ENCODE assay signal across 8 cellular contexts in the genomic region with DNA sequence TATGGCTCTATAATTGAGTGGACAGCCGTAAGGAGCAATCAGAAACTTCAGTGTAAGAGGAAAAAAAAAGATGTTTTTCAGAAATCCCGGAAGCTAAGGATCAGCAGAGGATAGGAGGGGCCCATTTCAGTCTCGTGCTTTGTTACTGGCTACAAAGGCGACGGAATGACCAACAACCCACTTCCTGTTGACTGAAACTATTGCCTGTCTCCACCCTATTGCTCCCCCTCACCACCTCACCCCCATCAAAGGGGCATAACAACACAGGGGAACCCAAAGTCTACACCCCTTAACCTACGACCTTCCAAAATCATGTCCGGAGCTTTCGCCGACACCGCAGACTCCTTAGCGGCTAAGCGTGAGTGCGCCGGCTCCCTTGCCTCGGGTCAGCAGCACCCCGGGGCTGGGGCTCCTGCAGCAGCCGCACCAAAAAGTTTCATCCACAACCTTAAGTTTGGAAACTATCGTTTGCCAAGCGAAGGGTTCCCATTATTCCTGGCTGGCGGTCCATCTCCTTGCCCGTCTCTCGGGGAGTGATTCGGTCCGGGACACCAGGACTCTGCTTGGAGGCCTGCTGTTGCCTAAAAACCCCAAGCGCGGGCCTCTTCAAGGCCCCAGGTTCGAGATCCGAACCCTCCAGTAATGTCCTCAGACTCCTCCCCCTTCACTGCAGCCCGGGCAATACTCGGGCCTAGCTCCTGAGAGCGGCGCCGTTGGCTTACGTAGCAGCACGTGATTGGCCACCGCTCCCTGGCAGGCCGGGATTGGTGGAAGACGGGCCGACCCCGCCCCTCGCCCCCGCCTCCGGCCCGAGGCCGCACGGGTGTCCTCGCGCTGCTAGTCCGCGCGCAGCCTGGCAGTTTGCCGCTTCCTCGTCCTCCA. TPM values are rescaled to one million over a fixed set of nuclear protein-coding genes. Genes with fewer than 3 reads are reported as not detected.
DNase-seq lines count a peak whose midpoint lies in the region; ATAC-seq and TF ChIP-seq lines count a peak whose summit lies in the region.

A gene (plus strand): TSS at position 840 of the 882 bp plus-strand sequence. CDS start 53 bp downstream, outside the sequence.

- H3K36me3 Mint-ChIP-seq in endothelial cell (ENCODE audit: low read depth, unreplicated experiment) (peaks cover 7% of the 10 kb centered on the region), mesothelial cell of epicardium (no peaks in the 10 kb centered on the region)

- peak within 1 kb of the TSS; percentile 91 for H3K27ac ChIP-seq in OCI-LY3 (ENCODE audit: low read length)

- H3K27me3 Mint-ChIP-seq in endothelial cell (ENCODE audit: unreplicated experiment) (peaks cover 11% of the 10 kb centered on the region), mesothelial cell of epicardium (ENCODE audit: low read depth) (no peaks in the 10 kb centered on the region)

- peaks cover 64% of the 10 kb centered on the region for H3K79me2 ChIP-seq in OCI-LY3 (ENCODE audit: low read length)

- H3K4me1 Mint-ChIP-seq in endothelial cell (ENCODE audit: unreplicated experiment) (peaks cover 61% of the 10 kb centered on the region), mesothelial cell of epicardium (peaks cover 34% of the 10 kb centered on the region)

- no peaks in the 10 kb centered on the region for H3K9me3 Mint-ChIP-seq in endothelial cell (ENCODE audit: unreplicated experiment)
- no peaks in the 10 kb centered on the region for H3K9me3 Mint-ChIP-seq in mesothelial cell of epicardium

- TF ChIP-seq CTCF in OCI-LY3 (IDR thresholded peaks at IDR 0.05; ENCODE audit: low read depth, low read length): no peak
- no peak for TF ChIP-seq CTCF in endothelial cell (IDR thresholded peaks at IDR 0.05; ENCODE audit: unreplicated experiment)
- no peak for TF ChIP-seq CTCF in mesothelial cell of epicardium (IDR thresholded peaks at IDR 0.05; ENCODE audit: unreplicated experiment)

- peak within 1 kb of the TSS; percentile 100 for H3K4me3 Mint-ChIP-seq in endothelial cell (ENCODE audit: unreplicated experiment)
- peak within 1 kb of the TSS; percentile 91 for H3K4me3 Mint-ChIP-seq in mesothelial cell of epicardium

- peak; percentile 76 for ATAC-seq in GM21515 (IDR thresholded peaks at IDR 0.05; ENCODE audit: unreplicated experiment)

- peak within 1 kb of the TSS; percentile 95 for H3K4me3 ChIP-seq in OCI-LY3 (ENCODE audit: low read length)

- H3K27me3 ChIP-seq in OCI-LY3 (ENCODE audit: low read depth, low read length): no peaks in the 10 kb centered on the region

- peak within 1 kb of the TSS; percentile 97 for H3K4me2 ChIP-seq in OCI-LY3 (ENCODE audit: low read length)

- H3K9ac ChIP-seq in OCI-LY3 (ENCODE audit: low read length): peak within 1 kb of the TSS; percentile 100

- peaks cover 35% of the 10 kb centered on the region for H4K20me1 ChIP-seq in OCI-LY3 (ENCODE audit: insufficient read depth, low read length)

- H3K36me3 ChIP-seq in OCI-LY3 (replicated peaks; ENCODE audit: low read depth, low read length): peaks cover under 1% of the 10 kb centered on the region

- H3K27ac Mint-ChIP-seq in endothelial cell (ENCODE audit: unreplicated experiment) (peak within 1 kb of the TSS; percentile 99), mesothelial cell of epicardium (peak within 1 kb of the TSS; percentile 99)

- no peaks in the 10 kb centered on the region for H3K9me3 ChIP-seq in OCI-LY3 (ENCODE audit: insufficient read depth, low read length)

- H2AFZ ChIP-seq in OCI-LY3 (ENCODE audit: low read depth, low read length): peak within 1 kb of the TSS; percentile 88

- H3K4me1 ChIP-seq in OCI-LY3 (ENCODE audit: low read length): peaks cover 38% of the 10 kb centered on the region

- DNase-seq in D341Med (ENCODE audit: low spot score) (peak; percentile 99), HuH-7 (ENCODE audit: low spot score) (peak; percentile 79), endothelial cell (ENCODE audit: low spot score) (peak; percentile 99), mesothelial cell of epicardium (ENCODE audit: low spot score in 2 of 2, unreplicated experiment in 2 of 2) (peak; percentile 98 to 100)
- DNase-seq in activated CD8-positive, alpha-beta memory T cell treated with anti-CD3 and anti-CD28 coated beads, Interleukin-2, amount 50 U/mL, for 48 hours: peak; percentile 99
- DNase-seq in stimulated activated CD8-positive, alpha-beta memory T cell treated with anti-CD3 and anti-CD28 coated beads, Interleukin-15, amount 100 ng/mL, for 48 hours (ENCODE audit: low read depth in 2 of 2): peak; percentile 99

RNA-seq across cellular contexts. Expression of the gene that starts here (rescaled TPM):
- total RNA-seq in endothelial cell (ENCODE audit: unreplicated experiment) (91.2 TPM), mesothelial cell of epicardium (44.6 to 54.2 TPM (median 45.4 TPM) in 3 replicates)

Comparison
In these comparisons a context has a peak if more than half of its experiments do, and no peak if none do; other contexts are left out.
1. Peak in every context shown above with its lines: DNase-seq, ATAC-seq, H3K4me3 ChIP-seq and H3K27ac ChIP-seq.